23 cellular contexts compared by ENCODE assay signal in the genomic region with DNA sequence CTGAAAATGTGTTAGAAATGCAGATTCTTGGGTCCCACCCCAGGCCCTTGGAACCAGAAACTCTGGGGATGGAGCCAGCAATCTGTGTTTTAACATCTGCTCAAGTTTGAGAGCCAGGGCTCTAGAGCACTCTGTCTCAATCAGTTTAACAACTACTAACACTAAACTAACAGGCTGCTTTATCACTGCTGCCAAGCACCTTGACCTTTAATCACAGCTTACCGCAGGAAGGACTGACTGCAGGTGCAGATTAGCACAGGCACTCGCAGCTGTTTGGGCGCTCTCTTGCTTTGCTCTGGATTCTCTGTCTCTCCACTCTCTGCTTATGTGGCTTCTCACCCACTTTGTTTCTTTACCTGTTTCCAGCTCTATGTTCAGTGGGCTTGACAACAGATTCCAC.
A peak's percentile ranks its signal among the peaks of the same experiment; 100 is the strongest.
DNase-seq lines count a peak whose midpoint lies in the region; ATAC-seq and TF ChIP-seq lines count a peak whose summit lies in the region.
"Had no signal": no experiment of that assay in that cellular context is flagged by ENCODE, and none has a peak within 500 bp of the region (broad histone marks: within the 10 kb centered on the region; RNA-seq: fewer than 3 reads in every experiment).

No MANE protein-coding gene starts in this region.

- ATAC-seq in HG03565 (IDR thresholded peaks at IDR 0.05; ENCODE audit: unreplicated experiment) (no peak), HG03432 (IDR thresholded peaks at IDR 0.05; ENCODE audit: unreplicated experiment) (no peak)
- ATAC-seq: activated T-cell treated with anti-CD3 and anti-CD28 coated beads, Interleukin-2, amount 50 U/mL, for 72 hours; lower lobe of right lung; natural killer cell; WTC11 had no signal

- peak; percentile 1 to 9 for DNase-seq in SHP77 (lab: John Stamatoyannopoulos, UW)
- DNase-seq in SHP77 treated with DMSO at 0.1 percent for 48 hours (lab: John Stamatoyannopoulos, UW): no peak
- DNase-seq in NCI-H510A (lab: John Stamatoyannopoulos, UW): peak; percentile 7
- peak; percentile 66 for DNase-seq in endodermal cell
- peak; percentile 27 for DNase-seq in stomach
- no peak for DNase-seq in 8988T
- DNase-seq: ACHN; activated CD4-positive, alpha-beta T cell treated with anti-CD3 and anti-CD28 coated beads, Interleukin-2, amount 50 U/mL, for 1 hour; activated naive CD4-positive, alpha-beta T cell; activated T-cell treated with anti-CD3 and anti-CD28 coated beads, Interleukin-2, amount 50 U/mL, for 72 hours; BE2C; DND-41; lower lobe of right lung; natural killer cell; NCI-H1694 treated with DMSO at 0.1 percent for 48 hours; SJCRH30; stimulated activated CD4-positive, alpha-beta T cell treated with anti-CD3 and anti-CD28 coated beads, Interleukin-1b, Interleukin-23, amount 100 ng/mL, for 48 hours; stimulated activated CD8-positive, alpha-beta memory T cell treated with anti-CD3 and anti-CD28 coated beads, Interleukin-4, amount 100 ng/mL, for 48 hours; trophoblast cell had no signal

- peaks cover 4% of the 10 kb centered on the region for H3K4me1 ChIP-seq in endodermal cell (ENCODE audit: control insufficient read depth, insufficient read depth, low read length)
- H3K4me1 ChIP-seq in stomach: peaks cover 0 to 5% (median 0%) of the 10 kb centered on the region in 4 donors
- H3K4me1 ChIP-seq: BE2C, lower lobe of right lung, SJCRH30 had no signal

- H3K27ac ChIP-seq in endodermal cell (ENCODE audit: low read depth, low read length): no peak overlapping the region
- H3K27ac ChIP-seq in stomach: no peak overlapping the region
- H3K27ac ChIP-seq: lower lobe of right lung, SJCRH30 had no signal

- no peak for TF ChIP-seq POLR2A in stomach (IDR thresholded peaks at IDR 0.05)

- H3K9me3 ChIP-seq in endodermal cell (ENCODE audit: control insufficient read depth, low read length): peaks cover 6% of the 10 kb centered on the region
- H3K9me3 ChIP-seq in stomach: no peaks in the 10 kb centered on the region
- H3K9me3 ChIP-seq: BE2C, lower lobe of right lung, SJCRH30 had no signal

- peaks cover 16% of the 10 kb centered on the region for H3K4me1 Mint-ChIP-seq in endodermal cell
- H3K4me1 Mint-ChIP-seq: natural killer cell, WTC11 had no signal

- intact Hi-C loops in stomach (cut with DNase I; ENCODE audit: low total_unique reads): no loop called here

- no peak for TF ChIP-seq EP300 in stomach (IDR thresholded peaks at IDR 0.05)

- WGBS in endodermal cell (ENCODE audit: insufficient coverage in 1 of 2, insufficient read length in 1 of 2), 2 experiments: 59 to 87% methylated on average over 3 of the region's 3 CpGs
- 10 to 43% (median 26%) methylated on average over 3 of the region's 3 CpGs for WGBS in stomach, 5 donors

- TF ChIP-seq CTCF in endodermal cell (conservative IDR thresholded peaks at IDR 0.05) (no peak), stomach (IDR thresholded peaks at IDR 0.05) (no peak)

- H3K9me3 Mint-ChIP-seq in endodermal cell: no peaks in the 10 kb centered on the region
- H3K9me3 Mint-ChIP-seq: activated T-cell treated with anti-CD3 and anti-CD28 coated beads, Interleukin-2, amount 50 U/mL, for 72 hours; WTC11 had no signal

- no peak overlapping the region for H3K9ac ChIP-seq in endodermal cell (ENCODE audit: extremely low read depth, low read length, poor library complexity, severe bottlenecking)

- no peak overlapping the region for H3K4me3 Mint-ChIP-seq in endodermal cell
- H3K4me3 Mint-ChIP-seq: activated T-cell treated with anti-CD3 and anti-CD28 coated beads, Interleukin-2, amount 50 U/mL, for 72 hours; natural killer cell; WTC11 had no signal

- peak overlapping the region; percentile 35 for H3K4me3 ChIP-seq in endodermal cell (ENCODE audit: low read length)
- no peak overlapping the region for H3K4me3 ChIP-seq in stomach
- H3K4me3 ChIP-seq: lower lobe of right lung, SJCRH30, smooth muscle cell had no signal

- no peaks in the 10 kb centered on the region for H3K36me3 Mint-ChIP-seq in endodermal cell (ENCODE audit: low read depth)
- H3K36me3 Mint-ChIP-seq: natural killer cell, WTC11 had no signal

- H3K27me3 ChIP-seq in endodermal cell (ENCODE audit: control insufficient read depth, insufficient read depth, low read length, poor library complexity, severe bottlenecking) (no peaks in the 10 kb centered on the region), stomach (no peaks in the 10 kb centered on the region)

- no peak overlapping the region for H3K27ac Mint-ChIP-seq in endodermal cell
- H3K27ac Mint-ChIP-seq: activated T-cell treated with anti-CD3 and anti-CD28 coated beads, Interleukin-2, amount 50 U/mL, for 72 hours; natural killer cell; WTC11 had no signal

- H3K36me3 ChIP-seq in endodermal cell (ENCODE audit: control insufficient read depth, insufficient read depth, low read length) (no peaks in the 10 kb centered on the region), stomach (no peaks in the 10 kb centered on the region)
- H3K36me3 ChIP-seq: BE2C, lower lobe of right lung, SJCRH30 had no signal

- peaks cover 3% of the 10 kb centered on the region for H3K27me3 Mint-ChIP-seq in endodermal cell (ENCODE audit: insufficient read depth)

Comparison
In these comparisons a context has a peak if more than half of its experiments do, and no peak if none do; other contexts are left out.
1. DNase-seq: peak in SHP77 (2 of 2), NCI-H510A (single experiment), endodermal cell (single experiment) and stomach (single experiment); none in SHP77 treated with DMSO at 0.1 percent for 48 hours (single experiment) and 8988T (single experiment).